In the genomic region with DNA sequence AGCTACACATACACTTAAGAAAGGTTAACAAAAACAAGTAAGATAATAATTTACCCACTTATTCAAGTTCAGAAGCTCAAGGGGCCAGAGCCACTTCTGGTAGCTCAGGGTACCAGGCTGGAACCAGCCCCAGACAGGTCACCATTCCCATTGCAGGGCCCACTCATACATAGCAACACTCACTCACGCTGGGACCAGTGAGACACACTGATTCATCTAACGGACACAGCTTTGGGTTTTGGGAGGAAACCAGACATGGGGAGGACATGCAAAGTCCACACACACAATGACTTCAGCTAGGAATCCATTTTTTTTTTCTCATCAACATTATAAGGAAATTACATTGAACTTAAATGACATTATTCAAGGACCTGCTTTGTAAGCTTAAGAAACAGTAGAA, we compare ENCODE assay signal across 1 cellular context.
TF ChIP-seq lines count a peak whose summit lies in the region.

No MANE protein-coding gene starts in this region.

TF ChIP-seq in SK-N-SH treated with all-trans-retinoic acid at 6 μM for 48 hours, 23 proteins besides CTCF, POLR2A, EP300 and RAD21 (continued from another document):
- TF ChIP-seq ZNF565 (CRISPR knock-in tag; conservative IDR thresholded peaks at IDR 0.05; ENCODE audit: low read depth), result no peak
- TF ChIP-seq, protein P1, sequence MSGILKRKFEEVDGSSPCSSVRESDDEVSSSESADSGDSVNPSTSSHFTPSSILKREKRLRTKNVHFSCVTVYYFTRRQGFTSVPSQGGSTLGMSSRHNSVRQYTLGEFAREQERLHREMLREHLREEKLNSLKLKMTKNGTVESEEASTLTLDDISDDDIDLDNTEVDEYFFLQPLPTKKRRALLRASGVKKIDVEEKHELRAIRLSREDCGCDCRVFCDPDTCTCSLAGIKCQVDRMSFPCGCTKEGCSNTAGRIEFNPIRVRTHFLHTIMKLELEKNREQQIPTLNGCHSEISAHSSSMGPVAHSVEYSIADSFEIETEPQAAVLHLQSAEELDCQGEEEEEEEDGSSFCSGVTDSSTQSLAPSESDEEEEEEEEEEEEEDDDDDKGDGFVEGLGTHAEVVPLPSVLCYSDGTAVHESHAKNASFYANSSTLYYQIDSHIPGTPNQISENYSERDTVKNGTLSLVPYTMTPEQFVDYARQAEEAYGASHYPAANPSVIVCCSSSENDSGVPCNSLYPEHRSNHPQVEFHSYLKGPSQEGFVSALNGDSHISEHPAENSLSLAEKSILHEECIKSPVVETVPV (CRISPR knock-in tag; IDR thresholded peaks at IDR 0.05), result no peak
- no peak for TF ChIP-seq GLIS3 (CRISPR knock-in tag; IDR thresholded peaks at IDR 0.05)
- no peak for TF ChIP-seq BACH2 (CRISPR knock-in tag; IDR thresholded peaks at IDR 0.05; ENCODE audit: borderline replicate concordance)
- TF ChIP-seq, protein P2, sequence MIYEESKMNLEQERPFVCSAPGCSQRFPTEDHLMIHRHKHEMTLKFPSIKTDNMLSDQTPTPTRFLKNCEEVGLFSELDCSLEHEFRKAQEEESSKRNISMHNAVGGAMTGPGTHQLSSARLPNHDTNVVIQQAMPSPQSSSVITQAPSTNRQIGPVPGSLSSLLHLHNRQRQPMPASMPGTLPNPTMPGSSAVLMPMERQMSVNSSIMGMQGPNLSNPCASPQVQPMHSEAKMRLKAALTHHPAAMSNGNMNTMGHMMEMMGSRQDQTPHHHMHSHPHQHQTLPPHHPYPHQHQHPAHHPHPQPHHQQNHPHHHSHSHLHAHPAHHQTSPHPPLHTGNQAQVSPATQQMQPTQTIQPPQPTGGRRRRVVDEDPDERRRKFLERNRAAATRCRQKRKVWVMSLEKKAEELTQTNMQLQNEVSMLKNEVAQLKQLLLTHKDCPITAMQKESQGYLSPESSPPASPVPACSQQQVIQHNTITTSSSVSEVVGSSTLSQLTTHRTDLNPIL (CRISPR knock-in tag; IDR thresholded peaks at IDR 0.05; ENCODE audit: low read depth), result no peak
